Comparison of ENCODE assay signal across 11 cellular contexts in the genomic region with DNA sequence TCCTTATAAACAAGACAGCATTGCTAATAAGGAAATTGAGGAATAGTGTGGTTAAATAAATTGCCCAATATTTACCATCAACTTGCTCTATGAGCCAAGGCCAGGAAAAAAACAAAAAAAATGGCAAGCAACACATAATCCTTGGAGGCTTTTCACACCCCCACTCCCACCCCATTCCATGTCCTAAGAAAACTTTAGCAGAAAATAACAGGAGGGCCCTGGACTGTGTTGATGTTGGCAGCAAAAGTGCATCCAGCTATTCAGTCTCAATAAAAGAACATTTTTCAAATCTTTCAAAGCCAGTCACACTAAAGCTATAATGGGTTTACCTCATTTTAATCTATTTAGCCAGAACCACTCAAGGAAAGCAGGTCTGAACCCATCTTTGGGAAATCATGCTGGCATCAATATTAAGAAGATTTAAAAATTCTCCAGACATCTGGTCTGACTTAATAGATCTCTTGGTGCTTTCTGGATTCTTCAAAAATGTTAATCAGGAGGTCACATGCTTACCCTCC. TPM values are rescaled to one million over a fixed set of nuclear protein-coding genes. Genes with fewer than 3 reads are reported as not detected.
A peak's percentile ranks its signal among the peaks of the same experiment; 100 is the strongest.
DNase-seq lines count a peak whose midpoint lies in the region; ATAC-seq and TF ChIP-seq lines count a peak whose summit lies in the region.
"Had no signal": no experiment of that assay in that cellular context is flagged by ENCODE, and none has a peak within 500 bp of the region (broad histone marks: within the 10 kb centered on the region; RNA-seq: fewer than 3 reads in every experiment).

No MANE protein-coding gene starts in this region.

- H3K4me3 ChIP-seq in fibroblast of lung (replicated peaks in 1 of 4; ENCODE audit: control extremely low read depth in 1 of 4, insufficient read depth in 1 of 4, low read depth in 3 of 4, low read length in 4 of 4): no peak overlapping the region
- H3K4me3 ChIP-seq in gastrocnemius medialis: no peak overlapping the region

- DNase-seq in D341Med (ENCODE audit: low spot score) (peak; percentile 18), NCI-H524 (lab: John Stamatoyannopoulos, UW) (peak; percentile 58 to 94), fibroblast of lung (ENCODE audit: low read depth in 2 of 2) (peak; percentile 34 to 44), gastrocnemius medialis (peak in 1 of 2 donors; percentile 58)
- DNase-seq in activated CD4-positive, CD25-positive, alpha-beta regulatory T cell treated with anti-CD3 and anti-CD28 coated beads, Interleukin-2, amount 50 U/mL, for 72 hours: no peak
- DNase-seq: IMR-90; naive thymus-derived CD8-positive, alpha-beta T cell; NCI-H2081 treated with DMSO at 0.1 percent for 48 hours; stimulated activated CD8-positive, alpha-beta memory T cell treated with anti-CD3 and anti-CD28 coated beads, Interleukin-4, amount 100 ng/mL, for 48 hours had no signal

- TF ChIP-seq CTCF in fibroblast of lung (conservative IDR thresholded peaks at IDR 0.05 in 1 of 2, IDR thresholded peaks at IDR 0.05 in 1 of 2; ENCODE audit: low read depth in 1 of 2, low read length in 2 of 2): no peak
- no peak for TF ChIP-seq CTCF in gastrocnemius medialis (IDR thresholded peaks at IDR 0.05 in 4 of 5, conservative IDR thresholded peaks at IDR 0.05 in 1 of 5)

- no peaks in the 10 kb centered on the region for H3K9me3 ChIP-seq in fibroblast of lung (ENCODE audit: control insufficient read depth, insufficient read depth, low read depth, low read length)
- H3K9me3 ChIP-seq in gastrocnemius medialis: no peaks in the 10 kb centered on the region

- peak; percentile 68 to 77 for ATAC-seq in gastrocnemius medialis
- no peak for ATAC-seq in HG03135 (IDR thresholded peaks at IDR 0.05; ENCODE audit: unreplicated experiment)
- ATAC-seq in HG03025 (IDR thresholded peaks at IDR 0.05; ENCODE audit: low FRiP score, unreplicated experiment): no peak
- ATAC-seq: naive thymus-derived CD8-positive, alpha-beta T cell had no signal

- H3K9ac ChIP-seq in fibroblast of lung (ENCODE audit: insufficient read depth, low read length): no peak overlapping the region

- H3K79me2 ChIP-seq in fibroblast of lung (ENCODE audit: control insufficient read depth, insufficient read depth, low read length): no peaks in the 10 kb centered on the region

- H3K4me2 ChIP-seq in fibroblast of lung (ENCODE audit: extremely low read depth, insufficient read depth, low read length): no peak overlapping the region

- no peaks in the 10 kb centered on the region for H4K20me1 ChIP-seq in fibroblast of lung (ENCODE audit: control insufficient read depth, extremely low read depth, insufficient read depth, low read length)

- H3K27me3 ChIP-seq in fibroblast of lung (ENCODE audit: control insufficient read depth, insufficient read depth, low read length): no peaks in the 10 kb centered on the region
- no peaks in the 10 kb centered on the region for H3K27me3 ChIP-seq in gastrocnemius medialis

- H3K36me3 ChIP-seq in fibroblast of lung (ENCODE audit: control insufficient read depth, insufficient read depth, low read length): no peaks in the 10 kb centered on the region
- no peaks in the 10 kb centered on the region for H3K36me3 ChIP-seq in gastrocnemius medialis

- H2AFZ ChIP-seq in fibroblast of lung (ENCODE audit: low read length): no peak overlapping the region

- H3K27ac ChIP-seq in fibroblast of lung (ENCODE audit: insufficient read depth, low read length) (no peak overlapping the region), gastrocnemius medialis (peak overlapping the region; percentile 1 to 47 (median 20))

- intact Hi-C loops in gastrocnemius medialis (cut with DNase I; ENCODE audit: low total_unique reads): loop anchor here (1.0 to 5.0 kb wide), 3 partner anchors 11 to 41 kb away; partner anchors contain the start of gene STK17B

- in situ Hi-C loops in gastrocnemius medialis (cut with MboI; ENCODE audit: low sequenced_read_pairs in 4 of 4): no loop called here

- TF ChIP-seq POLR2A in gastrocnemius medialis (IDR thresholded peaks at IDR 0.05): no peak

- H3K4me1 ChIP-seq in fibroblast of lung (ENCODE audit: control insufficient read depth, extremely low read depth, insufficient read depth, low read length) (no peaks in the 10 kb centered on the region), gastrocnemius medialis (peaks cover 0 to 6% of the 10 kb centered on the region in 2 donors)

RNA-seq across cellular contexts. Expression of gene STK17B, which starts 34.6 kb away (rescaled TPM):
- total RNA-seq in fibroblast of lung: 17.2 and 43.1 TPM in 2 replicates
- polyA plus RNA-seq in fibroblast of lung: 23.9 and 39.0 TPM in 2 replicates
- polyA plus RNA-seq in fibroblast of lung (2012): 12.1 and 18.3 TPM in 2 replicates
- 3.9 and 4.0 TPM in 2 replicates for polyA minus RNA-seq in fibroblast of lung (ENCODE audit: low replicate concordance)
- 10 to 100 TPM in 1 of 4 donors, 1 to 10 TPM in 3; 4.4 to 11.5 (median 8.8) TPM for total RNA-seq in gastrocnemius medialis

Comparison
In these comparisons a context has a peak if more than half of its experiments do, and no peak if none do; other contexts are left out.
1. ATAC-seq: peak in gastrocnemius medialis (2 of 2); none in HG03135 (single experiment) and HG03025 (single experiment).